In genomic region chr3:11847035-11847394, GRCh38 we compare ENCODE assay signal across 8 cellular contexts. TPM values are rescaled to one million over a fixed set of nuclear protein-coding genes. Genes with fewer than 3 reads are reported as not detected.
DNase-seq lines count a peak whose midpoint lies in the region; ATAC-seq and TF ChIP-seq lines count a peak whose summit lies in the region.

No MANE protein-coding gene starts in this region.

- H3K4me3 ChIP-seq in CD4-positive, CD25-positive, alpha-beta regulatory T cell (ENCODE audit: low read depth, low read length) = peak overlapping the region; percentile 95

- H3K36me3 Mint-ChIP-seq in CD4-positive, CD25-positive, alpha-beta regulatory T cell = peaks cover 13% of the 10 kb centered on the region
- H3K36me3 Mint-ChIP-seq in dendritic cell treated with granulocyte-macrophage colony-stimulating factor and Interleukin-4, amounts not matched to agents 40 ng/mL and 50 ng/mL, for 4 days (ENCODE audit: low read depth) = peaks cover 29% of the 10 kb centered on the region
- H3K36me3 Mint-ChIP-seq in nephron progenitor cell (ENCODE audit: low read depth) = peaks cover 18% of the 10 kb centered on the region

- TF ChIP-seq CTCF in nephron progenitor cell (IDR thresholded peaks at IDR 0.05) = no peak

- DNase-seq in CD4-positive, CD25-positive, alpha-beta regulatory T cell = no peak
- DNase-seq in nephron progenitor cell (no peak), G401 (ENCODE audit: low spot score) (no peak), RPMI8226 (no peak), OCI-M1 (lab: John Stamatoyannopoulos, UW) (no peak)
- DNase-seq in stimulated activated CD4-positive, alpha-beta T cell treated with anti-CD3 and anti-CD28 coated beads, Interleukin-4, amount 100 ng/mL, for 4 hours = no peak

- intact Hi-C loops in dendritic cell treated with granulocyte-macrophage colony-stimulating factor and Interleukin-4, amounts not matched to agents 40 ng/mL and 50 ng/mL, for 4 days (cut with micrococcal nuclease) = no loop called here

- H3K4me1 ChIP-seq in CD4-positive, CD25-positive, alpha-beta regulatory T cell (ENCODE audit: control insufficient read depth, insufficient read depth, low read length, poor library complexity, severe bottlenecking) = peaks cover 29% of the 10 kb centered on the region

- H3K27ac Mint-ChIP-seq in CD4-positive, CD25-positive, alpha-beta regulatory T cell = peak overlapping the region; percentile 99
- H3K27ac Mint-ChIP-seq in dendritic cell treated with granulocyte-macrophage colony-stimulating factor and Interleukin-4, amounts not matched to agents 40 ng/mL and 50 ng/mL, for 4 days = peak overlapping the region; percentile 97
- no peak overlapping the region for H3K27ac Mint-ChIP-seq in nephron progenitor cell

- no peak for ATAC-seq in CD4-positive, CD25-positive, alpha-beta regulatory T cell (ENCODE audit: low read depth in 2 of 2)

- H3K9me3 Mint-ChIP-seq in CD4-positive, CD25-positive, alpha-beta regulatory T cell = no peaks in the 10 kb centered on the region
- no peaks in the 10 kb centered on the region for H3K9me3 Mint-ChIP-seq in dendritic cell treated with granulocyte-macrophage colony-stimulating factor and Interleukin-4, amounts not matched to agents 40 ng/mL and 50 ng/mL, for 4 days
- no peaks in the 10 kb centered on the region for H3K9me3 Mint-ChIP-seq in nephron progenitor cell

- H3K4me3 Mint-ChIP-seq in CD4-positive, CD25-positive, alpha-beta regulatory T cell = peak overlapping the region; percentile 91 to 99 (median 98)
- H3K4me3 Mint-ChIP-seq in dendritic cell treated with granulocyte-macrophage colony-stimulating factor and Interleukin-4, amounts not matched to agents 40 ng/mL and 50 ng/mL, for 4 days = peak overlapping the region; percentile 98
- H3K4me3 Mint-ChIP-seq in nephron progenitor cell = peak overlapping the region; percentile 98

- H3K9me3 ChIP-seq in CD4-positive, CD25-positive, alpha-beta regulatory T cell (ENCODE audit: control insufficient read depth in 2 of 2, low read length in 2 of 2) = no peaks in the 10 kb centered on the region
- H3K9me3 ChIP-seq in KOPT-K1 (ENCODE audit: insufficient read depth, low read length, poor library complexity, severe bottlenecking) = no peaks in the 10 kb centered on the region

- in situ Hi-C loops in G401 (cut with HindIII; ENCODE audit: low sequenced_read_pairs) = no loop called here

- H3K27me3 ChIP-seq in CD4-positive, CD25-positive, alpha-beta regulatory T cell (ENCODE audit: control insufficient read depth, insufficient read depth, low read length) = no peaks in the 10 kb centered on the region

- H3K36me3 ChIP-seq in CD4-positive, CD25-positive, alpha-beta regulatory T cell (ENCODE audit: control insufficient read depth, insufficient read depth, low read length) = peaks cover 18% of the 10 kb centered on the region
- peaks cover 25% of the 10 kb centered on the region for H3K36me3 ChIP-seq in KOPT-K1 (ENCODE audit: insufficient read depth, low read length)

- H3K27me3 Mint-ChIP-seq in CD4-positive, CD25-positive, alpha-beta regulatory T cell = peaks cover 18% of the 10 kb centered on the region
- peaks cover 13% of the 10 kb centered on the region for H3K27me3 Mint-ChIP-seq in dendritic cell treated with granulocyte-macrophage colony-stimulating factor and Interleukin-4, amounts not matched to agents 40 ng/mL and 50 ng/mL, for 4 days
- H3K27me3 Mint-ChIP-seq in nephron progenitor cell (ENCODE audit: low read depth, poor library complexity) = peaks cover 21% of the 10 kb centered on the region

- peak overlapping the region; percentile 76 for H3K27ac ChIP-seq in CD4-positive, CD25-positive, alpha-beta regulatory T cell (ENCODE audit: insufficient read depth, low read length, poor library complexity, severe bottlenecking)
- peak overlapping the region; percentile 69 for H3K27ac ChIP-seq in KOPT-K1 (ENCODE audit: low read depth, low read length, poor library complexity, severe bottlenecking)

- peaks cover 13 to 52% (median 34%) of the 10 kb centered on the region in 4 donors for H3K4me1 Mint-ChIP-seq in CD4-positive, CD25-positive, alpha-beta regulatory T cell
- H3K4me1 Mint-ChIP-seq in dendritic cell treated with granulocyte-macrophage colony-stimulating factor and Interleukin-4, amounts not matched to agents 40 ng/mL and 50 ng/mL, for 4 days (ENCODE audit: low read depth) = peaks cover 23% of the 10 kb centered on the region
- peaks cover 33% of the 10 kb centered on the region for H3K4me1 Mint-ChIP-seq in nephron progenitor cell

RNA-seq across cellular contexts. Expression of gene TAMM41, which starts 0.3 kb away (rescaled TPM):
- total RNA-seq in CD4-positive, CD25-positive, alpha-beta regulatory T cell = 25.7 TPM
- polyA plus RNA-seq in CD4-positive, CD25-positive, alpha-beta regulatory T cell = 10 to 100 TPM; 24.4 to 32.0 (median 26.0) TPM
- 2.2 and 3.7 TPM in 2 replicates for total RNA-seq in G401 (2014; rRNA removed; shearing (Covaris generic))
